9 cellular contexts compared by ENCODE assay signal in genomic region chr1:30732277-30732996, GRCh38. TPM values are rescaled to one million over a fixed set of nuclear protein-coding genes. Genes with fewer than 3 reads are reported as not detected.
DNase-seq lines count a peak whose midpoint lies in the region; ATAC-seq and TF ChIP-seq lines count a peak whose summit lies in the region.
"Had no signal": no experiment of that assay in that cellular context is flagged by ENCODE, and none has a peak within 500 bp of the region (broad histone marks: within the 10 kb centered on the region; RNA-seq: fewer than 3 reads in every experiment).

No MANE protein-coding gene starts in this region.

- H3K4me3 ChIP-seq in KMS-11 (IDR thresholded peaks at IDR 0.05; ENCODE audit: insufficient read depth, low read depth, low read length): no peak overlapping the region

- H4K20me1 ChIP-seq in KMS-11 (ENCODE audit: insufficient read depth): no peaks in the 10 kb centered on the region

- no peak overlapping the region for H3K9ac ChIP-seq in KMS-11

- H3K27me3 ChIP-seq in KMS-11 (ENCODE audit: insufficient read depth, low read depth): no peaks in the 10 kb centered on the region

- intact Hi-C loops in posterior vena cava (cut with DNase I): no loop called here

- H3K79me2 ChIP-seq in KMS-11 (ENCODE audit: insufficient read depth, low read depth): no peaks in the 10 kb centered on the region

- H2AFZ ChIP-seq in KMS-11 (ENCODE audit: low read depth): no peak overlapping the region

- no peaks in the 10 kb centered on the region for H3K36me3 ChIP-seq in KMS-11 (ENCODE audit: insufficient read depth)

- no peak overlapping the region for H3K4me2 ChIP-seq in KMS-11

- TF ChIP-seq CTCF in KMS-11 (conservative IDR thresholded peaks at IDR 0.05; ENCODE audit: low read depth, low read length): no peak

- ATAC-seq in GM18498 (IDR thresholded peaks at IDR 0.05; ENCODE audit: unreplicated experiment) (peak; percentile 41), left lobe of liver (no peak)

- H3K27ac ChIP-seq in KMS-11 (0 out of 2 replicates have a peak overlapping the region, but pooled peaks have one; percentile 3), angular gyrus (ENCODE audit: low read depth, low read length) (peak overlapping the region; percentile 32)

- H3K4me1 ChIP-seq in KMS-11 (ENCODE audit: low read depth, poor library complexity, severe bottlenecking): peaks cover 13% of the 10 kb centered on the region

- DNase-seq in retina (peak; percentile 52), NCI-H146 (lab: John Stamatoyannopoulos, UW) (no peak), left lobe of liver (ENCODE audit: low spot score) (no peak), NCI-H1417 (lab: John Stamatoyannopoulos, UW) (no peak), posterior vena cava (ENCODE audit: low spot score) (no peak)
- DNase-seq: T1000 had no signal

RNA-seq across cellular contexts. Expression of gene MATN1, which starts 9.1 kb away (rescaled TPM):
- total RNA-seq in left lobe of liver: not detected
- total RNA-seq in posterior vena cava: not detected

RNA-seq across cellular contexts. Expression of gene LAPTM5, which starts 25.1 kb away (rescaled TPM):
- total RNA-seq in left lobe of liver (22.3 TPM), posterior vena cava (100 to 1,000 TPM in 1 of 2 donors, 10 to 100 TPM in 1; 80.1 to 120 TPM)
